11 cellular contexts compared by ENCODE assay signal in genomic region chr2:225004531-225004930, GRCh38. TPM values are rescaled to one million over a fixed set of nuclear protein-coding genes. Genes with fewer than 3 reads are reported as not detected.
A peak's percentile ranks its signal among the peaks of the same experiment; 100 is the strongest.
DNase-seq lines count a peak whose midpoint lies in the region; ATAC-seq and TF ChIP-seq lines count a peak whose summit lies in the region.
"Had no signal": no experiment of that assay in that cellular context is flagged by ENCODE, and none has a peak within 500 bp of the region (broad histone marks: within the 10 kb centered on the region; RNA-seq: fewer than 3 reads in every experiment).

No MANE protein-coding gene starts in this region.

- H2AK5ac ChIP-seq in IMR-90 (ENCODE audit: low read depth, low read length): no peak overlapping the region

- TF ChIP-seq POLR2A in IMR-90 (IDR thresholded peaks at IDR 0.05; ENCODE audit: low read depth, low read length) (no peak), gastrocnemius medialis (IDR thresholded peaks at IDR 0.05) (no peak)

- DNase-seq in CD8-positive, alpha-beta memory T cell: no peak
- DNase-seq in IMR-90 (peak; percentile 71), cardiac fibroblast (ENCODE audit: low read depth in 2 of 2) (peak; percentile 29 to 78), myocyte (ENCODE audit: low read depth) (peak; percentile 60), gastrocnemius medialis (no peak)
- no peak for DNase-seq in activated T-cell treated with anti-CD3 and anti-CD28 coated beads, Interleukin-2, amount 50 U/mL, for 1 hour
- DNase-seq: midbrain, NCI-H2227 treated with DMSO at 0.1 percent for 48 hours, Peyer's patch had no signal

- peaks cover 5% of the 10 kb centered on the region for H3K9me1 ChIP-seq in IMR-90 (ENCODE audit: insufficient read depth, low read length)

- in situ Hi-C loops in IMR-90 (cut with MboI; ENCODE audit: low sequenced_read_pairs) (loop anchor here (25.0 kb wide), 2 partner anchors 642 to 658 kb away; no protein-coding TSS in a partner anchor), gastrocnemius medialis (cut with MboI; ENCODE audit: low sequenced_read_pairs in 4 of 4) (no loop called here)

- H3K56ac ChIP-seq in IMR-90 (ENCODE audit: extremely low read depth, insufficient read depth, low read length): 0 out of 2 replicates have a peak overlapping the region, but pooled peaks have one; percentile 26

- no peak overlapping the region for H3K23ac ChIP-seq in IMR-90 (ENCODE audit: low read depth, low read length)

- ATAC-seq in IMR-90 (ENCODE audit: low read depth) (peak; percentile 46), gastrocnemius medialis (no peak), HG03342 (IDR thresholded peaks at IDR 0.05; ENCODE audit: unreplicated experiment) (no peak), GM18511 (IDR thresholded peaks at IDR 0.05; ENCODE audit: unreplicated experiment) (no peak)

- H2BK120ac ChIP-seq in IMR-90 (ENCODE audit: low read depth, low read length): peak overlapping the region; percentile 57

- peak overlapping the region; percentile 31; the same call in 1 of the 2 replicates for H3K4ac ChIP-seq in IMR-90 (ENCODE audit: low read depth, low read length)

- no peaks in the 10 kb centered on the region for H4K20me1 ChIP-seq in IMR-90 (ENCODE audit: insufficient read depth, low read length)

- peaks cover 0 to 10% (median 10%) of the 10 kb centered on the region in 3 donors for H3K36me3 Mint-ChIP-seq in CD8-positive, alpha-beta memory T cell

- no peak overlapping the region for H3K18ac ChIP-seq in IMR-90 (ENCODE audit: low read depth, low read length)

- H2AFZ ChIP-seq in IMR-90 (replicated peaks; ENCODE audit: low read length, poor library complexity): no peak overlapping the region

- no peak for TF ChIP-seq RAD21 in IMR-90 (IDR thresholded peaks at IDR 0.05; ENCODE audit: low read length)

- H3K27me3 ChIP-seq in CD8-positive, alpha-beta memory T cell (ENCODE audit: insufficient read depth, low read length, poor library complexity, severe bottlenecking): no peaks in the 10 kb centered on the region
- H3K27me3 ChIP-seq in IMR-90 (ENCODE audit: control insufficient read depth, insufficient read depth, low read length) (no peaks in the 10 kb centered on the region), gastrocnemius medialis (no peaks in the 10 kb centered on the region)
- H3K27me3 ChIP-seq: Peyer's patch had no signal

- H4K8ac ChIP-seq in IMR-90 (ENCODE audit: low read depth in 2 of 2, low read length in 2 of 2): peak overlapping the region in 1 of 2 experiments; percentile 76; a peak in 2 of 4 replicates

- peaks cover 71 to 98% (median 95%) of the 10 kb centered on the region in 3 donors for H3K4me1 Mint-ChIP-seq in CD8-positive, alpha-beta memory T cell

- no peak overlapping the region for H3K4me3 Mint-ChIP-seq in CD8-positive, alpha-beta memory T cell

- BruUV-seq in IMR-90 (replicated peaks; lab: Mats Ljungman, UMichigan): no TSS peak

- H3K36me3 ChIP-seq in CD8-positive, alpha-beta memory T cell (ENCODE audit: insufficient read depth, low read length): no peaks in the 10 kb centered on the region
- H3K36me3 ChIP-seq in IMR-90 (ENCODE audit: control insufficient read depth, insufficient read depth, low read length) (no peaks in the 10 kb centered on the region), gastrocnemius medialis (no peaks in the 10 kb centered on the region)
- H3K36me3 ChIP-seq: Peyer's patch had no signal

- no peak overlapping the region for H3K4me2 ChIP-seq in IMR-90 (ENCODE audit: low read depth, low read length)

- no peak overlapping the region for H3K14ac ChIP-seq in IMR-90 (replicated peaks; ENCODE audit: low read depth, low read length)

- H3K27me3 Mint-ChIP-seq in CD8-positive, alpha-beta memory T cell: no peaks in the 10 kb centered on the region

- H3K27ac Mint-ChIP-seq in CD8-positive, alpha-beta memory T cell: peak overlapping the region in 5 of 8 donors; percentile 10 to 78 (median 44)

- no peaks in the 10 kb centered on the region for H3K9me3 Mint-ChIP-seq in CD8-positive, alpha-beta memory T cell

- POLR2A ChIA-PET in CD8-positive, alpha-beta memory T cell (lab: Charles Lee): no interaction called here
- POLR2A ChIA-PET in IMR-90 (lab: Charles Lee; ENCODE audit: unreplicated experiment): no interaction called here

- no peak overlapping the region for H2AK9ac ChIP-seq in IMR-90 (replicated peaks; ENCODE audit: low read depth, low read length, poor library complexity)

- no peak overlapping the region for H3K4me3 ChIP-seq in CD8-positive, alpha-beta memory T cell (ENCODE audit: low read length)
- no peak overlapping the region for H3K4me3 ChIP-seq in IMR-90 (ENCODE audit: insufficient read depth, low read depth, low read length)
- no peak overlapping the region for H3K4me3 ChIP-seq in cardiac fibroblast (replicated peaks in 1 of 2; ENCODE audit: low read depth in 2 of 2, low read length in 2 of 2)
- H3K4me3 ChIP-seq in gastrocnemius medialis: no peak overlapping the region
- H3K4me3 ChIP-seq: Peyer's patch had no signal

- peaks cover 37 to 69% of the 10 kb centered on the region in 2 experiments for H3K79me1 ChIP-seq in IMR-90 (ENCODE audit: low read depth in 1 of 2, low read length in 2 of 2)

- H3K9ac ChIP-seq in IMR-90 (ENCODE audit: low read depth, low read length): no peak overlapping the region

- H4K5ac ChIP-seq in IMR-90 (ENCODE audit: low read depth, low read length): peak overlapping the region; percentile 5; the same call in 1 of the 2 replicates

- no peak overlapping the region for H3K27ac ChIP-seq in CD8-positive, alpha-beta memory T cell (ENCODE audit: low read depth, low read length)
- H3K27ac ChIP-seq in IMR-90 (ENCODE audit: insufficient read depth, low read length): no peak overlapping the region
- no peak overlapping the region for H3K27ac ChIP-seq in gastrocnemius medialis
- H3K27ac ChIP-seq: Peyer's patch had no signal

- intact Hi-C loops in IMR-90 (cut with micrococcal nuclease) (loop anchor here (5.0 kb wide), 5 partner anchors 142 to 647 kb away; partner anchors contain the start of gene CUL3), gastrocnemius medialis (cut with DNase I; ENCODE audit: low total_unique reads) (loop anchor here (5.0 to 10.0 kb wide), 2 partner anchors 72 to 220 kb away; no protein-coding TSS in a partner anchor)

- H3K4me1 ChIP-seq in CD8-positive, alpha-beta memory T cell (ENCODE audit: insufficient read depth, low read length): peaks cover 58% of the 10 kb centered on the region
- peaks cover 5% of the 10 kb centered on the region for H3K4me1 ChIP-seq in IMR-90 (ENCODE audit: control insufficient read depth, insufficient read depth, low read length)
- H3K4me1 ChIP-seq in gastrocnemius medialis: peaks cover 0 to 4% of the 10 kb centered on the region in 2 donors

- no CpG with 5 or more reads among the region's 2 CpGs for WGBS in IMR-90 (ENCODE audit: extremely low coverage in 2 of 2, insufficient read length in 1 of 2), 2 experiments

- dilution Hi-C loops in IMR-90 (cut with HindIII; ENCODE audit: low sequenced_read_pairs, unreplicated experiment): no loop called here

- no peak overlapping the region for H2BK5ac ChIP-seq in IMR-90 (ENCODE audit: low read depth, low read length, poor library complexity, severe bottlenecking)

- no peaks in the 10 kb centered on the region for H3K9me3 ChIP-seq in CD8-positive, alpha-beta memory T cell (ENCODE audit: low read length)
- H3K9me3 ChIP-seq in IMR-90 (ENCODE audit: control insufficient read depth, insufficient read depth, low read length) (no peaks in the 10 kb centered on the region), gastrocnemius medialis (no peaks in the 10 kb centered on the region)
- H3K9me3 ChIP-seq: Peyer's patch had no signal

- 0 out of 2 replicates have a peak overlapping the region, but pooled peaks have one; percentile 34 for H2BK20ac ChIP-seq in IMR-90 (ENCODE audit: low read depth, low read length)

- peak overlapping the region; percentile 69; the same call in 1 of the 2 replicates for H4K91ac ChIP-seq in IMR-90 (ENCODE audit: insufficient read depth, low read depth, low read length)

- no peak overlapping the region; the same call in 2 of the 3 replicates for H2BK15ac ChIP-seq in IMR-90 (ENCODE audit: low read depth, low read length)

- CTCF ChIA-PET in CD8-positive, alpha-beta memory T cell (lab: Charles Lee): interaction anchor here (4.2 kb wide), 1 partner anchor 11 kb away, joined by 20 read pairs; no protein-coding TSS in a partner anchor
- CTCF ChIA-PET in IMR-90 (lab: Yijun Ruan, JAX): no interaction called here

- no peak for TF ChIP-seq CTCF in IMR-90 (conservative IDR thresholded peaks at IDR 0.05; ENCODE audit: low read depth, low read length)
- TF ChIP-seq CTCF in cardiac fibroblast (IDR thresholded peaks at IDR 0.05; ENCODE audit: low read depth, low read length): no peak
- no peak for TF ChIP-seq CTCF in gastrocnemius medialis (IDR thresholded peaks at IDR 0.05 in 4 of 5, conservative IDR thresholded peaks at IDR 0.05 in 1 of 5)

TF ChIP-seq in IMR-90, 13 proteins besides CTCF, POLR2A, EP300 and RAD21:
- TF ChIP-seq CEBPB (IDR thresholded peaks at IDR 0.05; ENCODE audit: low read depth, low read length): peak; percentile 63
- no peak for TF ChIP-seq SMC3 (IDR thresholded peaks at IDR 0.05; ENCODE audit: low read depth, low read length)
- TF ChIP-seq MAZ (IDR thresholded peaks at IDR 0.05; ENCODE audit: borderline replicate concordance, low read depth, low read length): no peak
- no peak for TF ChIP-seq RCOR1 (IDR thresholded peaks at IDR 0.05; ENCODE audit: insufficient replicate concordance, low read length)
- no peak for TF ChIP-seq RFX5 (IDR thresholded peaks at IDR 0.05; ENCODE audit: low read depth, low read length)

RNA-seq across cellular contexts. Expression of gene DOCK10, which starts 37.7 kb away (rescaled TPM):
- total RNA-seq in CD8-positive, alpha-beta memory T cell: 100 to 1,000 TPM; 135 to 138 TPM
- polyA plus RNA-seq in CD8-positive, alpha-beta memory T cell: 52.4 TPM
- total RNA-seq in IMR-90 (2012; rRNA removed) (63.6 and 75.3 TPM in 2 replicates), myocyte (16.5 and 25.0 TPM in 2 replicates), gastrocnemius medialis (1 to 10 TPM in 3 of 4 donors, under 1 TPM in 1; 0.97 to 1.9 (median 1.4) TPM)
- 46.7 and 58.6 TPM in 2 replicates for polyA plus RNA-seq in IMR-90 (2012; rRNA removed)
- polyA plus RNA-seq in IMR-90 (2012; cell fraction: cytosol; rRNA removed): 15.4 and 38.0 TPM in 2 replicates
- polyA plus RNA-seq in IMR-90 (2012; cell fraction: nucleus; rRNA removed; ENCODE audit: low replicate concordance): 38.5 and 130 TPM in 2 replicates
- 7.8 TPM for polyA plus RNA-seq in myocyte (2012)

Comparison
In these comparisons a context has a peak if more than half of its experiments do, and no peak if none do; other contexts are left out.
1. DNase-seq: peak in IMR-90 (single experiment), cardiac fibroblast (2 of 2) and myocyte (single experiment); none in CD8-positive, alpha-beta memory T cell (0 of 5), gastrocnemius medialis (0 of 2) and activated T-cell treated with anti-CD3 and anti-CD28 coated beads, Interleukin-2, amount 50 U/mL, for 1 hour (single experiment).